In the genomic region with DNA sequence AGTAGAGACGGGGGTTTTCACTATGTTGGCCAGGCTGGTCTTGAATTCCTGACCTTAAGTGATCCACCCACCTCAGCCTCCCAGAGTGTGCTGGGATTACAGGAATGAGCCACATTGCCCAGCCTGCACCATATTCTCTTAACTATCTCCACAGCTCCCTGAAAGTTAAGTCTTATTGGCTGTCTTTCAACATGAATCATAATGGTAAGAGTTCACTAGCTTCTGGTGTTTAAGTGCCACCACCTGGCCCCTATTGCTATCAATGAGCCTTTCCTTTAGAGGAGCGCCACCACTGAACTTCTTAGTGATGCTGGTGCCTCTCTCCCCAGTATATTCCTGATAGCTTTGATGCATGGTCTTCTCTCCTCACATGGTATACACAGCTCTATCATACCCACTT, we compare ENCODE assay signal across 1 cellular context.
TF ChIP-seq lines count a peak whose summit lies in the region.

No MANE protein-coding gene starts in this region.

TF ChIP-seq in HCT116, 20 proteins besides CTCF, POLR2A, EP300 and RAD21:
- TF ChIP-seq TCF7L2 (IDR thresholded peaks at IDR 0.05; ENCODE audit: borderline replicate concordance, extremely low read depth, insufficient read depth, insufficient read length) (no peak), EZH2 (IDR thresholded peaks at IDR 0.05) (no peak), SP1 (IDR thresholded peaks at IDR 0.05; ENCODE audit: low read depth) (no peak), JUND (IDR thresholded peaks at IDR 0.05) (no peak)
